8 cellular contexts compared by ENCODE assay signal in genomic region chr19:3129112-3129511, GRCh38.
DNase-seq lines count a peak whose midpoint lies in the region; ATAC-seq, FAIRE-seq and TF ChIP-seq lines count a peak whose summit lies in the region.

No MANE protein-coding gene starts in this region.

- DNase-seq in stimulated activated CD4-positive, alpha-beta T cell treated with anti-CD3 and anti-CD28 coated beads, Interleukin-4, amount 100 ng/mL, for 24 hours: peak; percentile 39
- no peak for DNase-seq in stimulated activated CD4-positive, alpha-beta T cell treated with anti-CD3 and anti-CD28 coated beads, Interleukin-15, amount 100 ng/mL, for 24 hours
- DNase-seq in NCI-H748 treated with DMSO at 0.1 percent for 48 hours (lab: John Stamatoyannopoulos, UW) (peak; percentile 7), fibroblast of mammary gland (ENCODE audit: low read depth) (peak; percentile 78), HTR-8/SVneo (ENCODE audit: insufficient read length, low spot score) (no peak), hypothalamus (lab: John Stamatoyannopoulos, UW) (no peak), HEK293T (ENCODE audit: extremely low spot score) (no peak)

- CTCF ChIA-PET in HEK293T (lab: Yijun Ruan, JAX): interaction anchor here (0.7 to 1.6 kb wide), 8 partner anchors 9 to 178 kb away, joined by 3 to 9 read pairs (median 4); no protein-coding TSS in a partner anchor

- no peak for ATAC-seq in GM19023 (IDR thresholded peaks at IDR 0.05; ENCODE audit: unreplicated experiment)

- FAIRE-seq in HTR-8/SVneo (lab: Jason Lieb, UNC): no peak

- peak; percentile 62 for TF ChIP-seq CTCF in fibroblast of mammary gland (conservative IDR thresholded peaks at IDR 0.05; ENCODE audit: control insufficient read depth, insufficient read depth, low read depth, low read length)

- no peak overlapping the region for H3K4me3 ChIP-seq in fibroblast of mammary gland (ENCODE audit: control insufficient read depth, low read depth, low read length)

- POLR2A ChIA-PET in HEK293T (lab: Yijun Ruan, JAX): interaction anchor here (1.0 kb wide), 1 partner anchor 179 kb away, joined by 4 read pairs; no protein-coding TSS in a partner anchor

TF ChIP-seq in HEK293T, 16 proteins besides CTCF, POLR2A, EP300 and RAD21:
- TF ChIP-seq FOXA1 (IDR thresholded peaks at IDR 0.05) (no peak), HDGF (IDR thresholded peaks at IDR 0.05; ENCODE audit: borderline replicate concordance) (no peak), ELF4 (IDR thresholded peaks at IDR 0.05) (no peak), SUZ12 (IDR thresholded peaks at IDR 0.05) (no peak), CTBP1 (IDR thresholded peaks at IDR 0.05; ENCODE audit: borderline replicate concordance) (no peak), FOXM1 (IDR thresholded peaks at IDR 0.05; ENCODE audit: borderline replicate concordance) (no peak), PKNOX1 (IDR thresholded peaks at IDR 0.05) (no peak), SP1 (IDR thresholded peaks at IDR 0.05) (no peak), L3MBTL2 (conservative IDR thresholded peaks at IDR 0.05) (no peak), ZNF384 (IDR thresholded peaks at IDR 0.05) (no peak)

Comparison
In these comparisons a context has a peak if more than half of its experiments do, and no peak if none do; other contexts are left out.
1. DNase-seq: peak in stimulated activated CD4-positive, alpha-beta T cell treated with anti-CD3 and anti-CD28 coated beads, Interleukin-4, amount 100 ng/mL, for 24 hours (single experiment), NCI-H748 treated with DMSO at 0.1 percent for 48 hours (single experiment) and fibroblast of mammary gland (single experiment); none in stimulated activated CD4-positive, alpha-beta T cell treated with anti-CD3 and anti-CD28 coated beads, Interleukin-15, amount 100 ng/mL, for 24 hours (single experiment), HTR-8/SVneo (single experiment), hypothalamus (0 of 51) and HEK293T (single experiment).